In genomic region chr3:139016430-139017048, GRCh38 we compare ENCODE assay signal across 1 cellular context.
TF ChIP-seq lines count a peak whose summit lies in the region.

No MANE protein-coding gene starts in this region.

TF ChIP-seq in K562, 482 proteins besides CTCF, POLR2A, EP300 and RAD21 (continued from another document):
- TF ChIP-seq ZNF444 (CRISPR knock-in tag; IDR thresholded peaks at IDR 0.05) (no peak), ELK3 (CRISPR knock-in tag; IDR thresholded peaks at IDR 0.05) (no peak), CREBBP (IDR thresholded peaks at IDR 0.05; ENCODE audit: low read depth, low read length) (no peak), ZNF76 (CRISPR knock-in tag; IDR thresholded peaks at IDR 0.05; ENCODE audit: borderline replicate concordance) (no peak), NFYB (IDR thresholded peaks at IDR 0.05; ENCODE audit: extremely low read depth, insufficient read length) (no peak)
TF ChIP-seq in K562: peak in this region for 10.
